ENCODE assay signal across 35 cellular contexts in genomic region chr4:148654131-148654530, GRCh38.
DNase-seq lines count a peak whose midpoint lies in the region; ATAC-seq and TF ChIP-seq lines count a peak whose summit lies in the region.
"Had no signal": no experiment of that assay in that cellular context is flagged by ENCODE, and none has a peak within 500 bp of the region (broad histone marks: within the 10 kb centered on the region; RNA-seq: fewer than 3 reads in every experiment).

No MANE protein-coding gene starts in this region.

- no peaks in the 10 kb centered on the region for H3K4me1 ChIP-seq in Karpas-422 (ENCODE audit: low read length)
- H3K4me1 ChIP-seq in PC-9 (replicated peaks; ENCODE audit: insufficient read depth) = no peaks in the 10 kb centered on the region
- peaks cover 3 to 7% of the 10 kb centered on the region in 2 experiments for H3K4me1 ChIP-seq in trophoblast cell (ENCODE audit: control insufficient read depth in 1 of 2, insufficient read depth in 2 of 2, low read length in 2 of 2)
- H3K4me1 ChIP-seq: A549; BE2C; BLaER1; BLaER1 treated with 17β-estradiol and CSF1 and Interleukin-3, amounts not matched to agents 10 nM and 100 nM had no signal

- no peaks in the 10 kb centered on the region for H3K4me1 Mint-ChIP-seq in activated CD8-positive, alpha-beta memory T cell treated with anti-CD3 and anti-CD28 coated beads, Interleukin-2, amount 10 ng/mL, durations not matched to agents 7 days and 5 days
- H3K4me1 Mint-ChIP-seq: B cell; CD14-positive monocyte; CD4-positive, alpha-beta memory T cell; CD4-positive, CD25-positive, alpha-beta regulatory T cell; CD8-positive, alpha-beta memory T cell had no signal

- H3K4me2 ChIP-seq in Karpas-422 (ENCODE audit: low read depth, low read length, poor library complexity, severe bottlenecking) (no peak overlapping the region), PC-9 (no peak overlapping the region), trophoblast cell (ENCODE audit: low read length) (no peak overlapping the region)
- H3K4me2 ChIP-seq: A549; BLaER1; BLaER1 treated with 17β-estradiol and CSF1 and Interleukin-3, amounts not matched to agents 10 nM and 100 nM had no signal

- no peak overlapping the region for H2BK120ac ChIP-seq in trophoblast cell (ENCODE audit: insufficient read depth, low read length, poor library complexity)

- CTCF ChIA-PET in PC-9 (lab: Charles Lee) = no interaction called here
- CTCF ChIA-PET in activated CD8-positive, alpha-beta memory T cell treated with anti-CD3 and anti-CD28 coated beads, Interleukin-2, amount 10 ng/mL, durations not matched to agents 7 days and 5 days (lab: Charles Lee) = no interaction called here

- peaks cover 6% of the 10 kb centered on the region for H3K79me1 ChIP-seq in trophoblast cell (ENCODE audit: low read length)

- TF ChIP-seq CTCF in PC-9 (conservative IDR thresholded peaks at IDR 0.05) = no peak
- no peak for TF ChIP-seq CTCF in epithelial cell of esophagus (IDR thresholded peaks at IDR 0.05; ENCODE audit: insufficient read depth, low read depth, low read length, missing control alignments)

- H4K91ac ChIP-seq in trophoblast cell (ENCODE audit: low read depth, low read length) = no peak overlapping the region

- no peak overlapping the region for H3K14ac ChIP-seq in trophoblast cell (ENCODE audit: low read length)

- no CpG with 5 or more reads among the region's 2 CpGs for WGBS in trophoblast cell (ENCODE audit: extremely low coverage, insufficient coverage, insufficient read length)

- H2BK5ac ChIP-seq in trophoblast cell (ENCODE audit: low read depth, low read length, poor library complexity) = no peak overlapping the region

- intact Hi-C loops in PC-9 (cut with micrococcal nuclease; ENCODE audit: unreplicated experiment) = no loop called here

- POLR2A ChIA-PET in PC-9 (lab: Charles Lee; ENCODE audit: unreplicated experiment) = no interaction called here

- no peak overlapping the region for H4K12ac ChIP-seq in trophoblast cell (ENCODE audit: low read depth, low read length)

- H3K27me3 ChIP-seq in Karpas-422 (ENCODE audit: low read length) (no peaks in the 10 kb centered on the region), PC-9 (ENCODE audit: insufficient read depth, low read depth) (no peaks in the 10 kb centered on the region), trophoblast cell (ENCODE audit: insufficient read depth, low read length) (no peaks in the 10 kb centered on the region)
- H3K27me3 ChIP-seq: BE2C; BLaER1; BLaER1 treated with 17β-estradiol and CSF1 and Interleukin-3, amounts not matched to agents 10 nM and 100 nM had no signal

- H3F3A ChIP-seq in PC-9 (ENCODE audit: insufficient read depth, low read depth) = no peaks in the 10 kb centered on the region

- H3K4ac ChIP-seq in trophoblast cell (ENCODE audit: low read depth, low read length) = no peak overlapping the region

- H3K9me3 ChIP-seq in Karpas-422 (ENCODE audit: low read length) = no peaks in the 10 kb centered on the region
- no peaks in the 10 kb centered on the region for H3K9me3 ChIP-seq in PC-9 (ENCODE audit: insufficient read depth, low read depth)
- H3K9me3 ChIP-seq in trophoblast cell (ENCODE audit: insufficient read depth, low read depth, low read length) = no peaks in the 10 kb centered on the region
- H3K9me3 ChIP-seq: A549; BE2C; BLaER1; BLaER1 treated with 17β-estradiol and CSF1 and Interleukin-3, amounts not matched to agents 10 nM and 100 nM; Caco-2 had no signal

- H3K27ac ChIP-seq in Karpas-422 (ENCODE audit: low read length) = no peak overlapping the region
- H3K27ac ChIP-seq in PC-9 = no peak overlapping the region
- peak overlapping the region; percentile 40 for H3K27ac ChIP-seq in trophoblast cell (ENCODE audit: low read depth, low read length)
- H3K27ac ChIP-seq: 22Rv1; A549; BLaER1; BLaER1 treated with 17β-estradiol and CSF1 and Interleukin-3, amounts not matched to agents 10 nM and 100 nM; C4-2B had no signal

- no peak overlapping the region for H3K4me3 ChIP-seq in Karpas-422 (ENCODE audit: low read length)
- H3K4me3 ChIP-seq in PC-9 = no peak overlapping the region
- no peak overlapping the region for H3K4me3 ChIP-seq in epithelial cell of esophagus (ENCODE audit: low read length)
- no peak overlapping the region for H3K4me3 ChIP-seq in trophoblast cell (ENCODE audit: low read depth, low read length)
- H3K4me3 ChIP-seq: A549; BLaER1; BLaER1 treated with 17β-estradiol and CSF1 and Interleukin-3, amounts not matched to agents 10 nM and 100 nM had no signal

- no peak overlapping the region for H4K8ac ChIP-seq in trophoblast cell (ENCODE audit: low read depth, low read length)

- no peak overlapping the region for H3K27ac Mint-ChIP-seq in activated CD8-positive, alpha-beta memory T cell treated with anti-CD3 and anti-CD28 coated beads, Interleukin-2, amount 10 ng/mL, durations not matched to agents 7 days and 5 days
- H3K27ac Mint-ChIP-seq: B cell; CD14-positive monocyte; CD4-positive, alpha-beta memory T cell; CD4-positive, alpha-beta T cell; CD4-positive, CD25-positive, alpha-beta regulatory T cell; CD8-positive, alpha-beta T cell had no signal

- no TSS peak for BruUV-seq in PC-9 (replicated peaks; lab: Mats Ljungman, UMichigan)

- H2AK5ac ChIP-seq in trophoblast cell (ENCODE audit: low read length) = no peak overlapping the region

- H4K20me1 ChIP-seq in Karpas-422 (ENCODE audit: insufficient read depth, low read depth, low read length) = no peaks in the 10 kb centered on the region
- no peaks in the 10 kb centered on the region for H4K20me1 ChIP-seq in PC-9 (ENCODE audit: insufficient read depth)
- H4K20me1 ChIP-seq: BLaER1; BLaER1 treated with 17β-estradiol and CSF1 and Interleukin-3, amounts not matched to agents 10 nM and 100 nM had no signal

- H2AFZ ChIP-seq in Karpas-422 (ENCODE audit: low read length) = no peak overlapping the region
- 0 out of 2 replicates have a peak overlapping the region, but pooled peaks have one; percentile 39 for H2AFZ ChIP-seq in PC-9
- no peak overlapping the region for H2AFZ ChIP-seq in trophoblast cell (ENCODE audit: insufficient read depth, low read length, poor library complexity)

- no peaks in the 10 kb centered on the region for H3K9me3 Mint-ChIP-seq in activated CD8-positive, alpha-beta memory T cell treated with anti-CD3 and anti-CD28 coated beads, Interleukin-2, amount 10 ng/mL, durations not matched to agents 7 days and 5 days (ENCODE audit: low read depth)
- H3K9me3 Mint-ChIP-seq: CD4-positive, alpha-beta memory T cell; CD4-positive, alpha-beta T cell; CD8-positive, alpha-beta memory T cell; CD8-positive, alpha-beta T cell had no signal

- 0 out of 2 replicates have a peak, but pooled peaks cover 7% of the 10 kb centered on the region for H3K9me2 ChIP-seq in Karpas-422 (replicated peaks; ENCODE audit: insufficient read depth, low read length)
- no peaks in the 10 kb centered on the region for H3K9me2 ChIP-seq in PC-9 (ENCODE audit: insufficient read depth)

- no peak for ATAC-seq in GM18873 (IDR thresholded peaks at IDR 0.05; ENCODE audit: low FRiP score, unreplicated experiment)
- no peak for ATAC-seq in HG02623 (IDR thresholded peaks at IDR 0.05; ENCODE audit: unreplicated experiment)
- ATAC-seq in activated CD8-positive, alpha-beta memory T cell treated with anti-CD3 and anti-CD28 coated beads, Interleukin-2, amount 10 ng/mL, durations not matched to agents 7 days and 5 days = no peak
- ATAC-seq: A549; CD8-positive, alpha-beta T cell had no signal

- no peak overlapping the region for H3K18ac ChIP-seq in trophoblast cell (ENCODE audit: low read length)

- H3K9ac ChIP-seq in Karpas-422 (ENCODE audit: low read length) (no peak overlapping the region), trophoblast cell (ENCODE audit: low read length) (no peak overlapping the region)
- H3K9ac ChIP-seq: BLaER1; BLaER1 treated with 17β-estradiol and CSF1 and Interleukin-3, amounts not matched to agents 10 nM and 100 nM had no signal

- H3K79me2 ChIP-seq in Karpas-422 (ENCODE audit: low read length) (no peaks in the 10 kb centered on the region), PC-9 (ENCODE audit: low read depth) (no peaks in the 10 kb centered on the region), trophoblast cell (ENCODE audit: control insufficient read depth, insufficient read depth, low read length, poor library complexity) (no peaks in the 10 kb centered on the region)

- DNase-seq in Karpas-422 = peak; percentile 26
- no peak for DNase-seq in PC-9
- DNase-seq in epithelial cell of esophagus (ENCODE audit: low read depth) = peak; percentile 20
- peak; percentile 71 to 94 for DNase-seq in trophoblast cell
- no peak for DNase-seq in SW 1271 (lab: John Stamatoyannopoulos, UW)
- no peak for DNase-seq in activated CD8-positive, alpha-beta memory T cell treated with anti-CD3 and anti-CD28 coated beads, Interleukin-2, amount 10 ng/mL, durations not matched to agents 7 days and 5 days
- DNase-seq: 8988T; ACHN; AML-193; BE2C; C1 segment of cervical spinal cord; Caco-2; Calu3; CD4-positive, alpha-beta memory T cell; CD4-positive, alpha-beta T cell; CD4-positive, CD25-positive, alpha-beta regulatory T cell; CD8-positive, alpha-beta memory T cell; CD8-positive, alpha-beta T cell; COR-L47; DMS 273 treated with DMSO at 0.1 percent for 48 hours; DMS153; DMS53; DMS79; DMS79 treated with DMSO at 0.1 percent for 48 hours; DND-41; EL had no signal

- H2BK12ac ChIP-seq in trophoblast cell (ENCODE audit: low read length) = no peak overlapping the region

- H3K36me3 Mint-ChIP-seq in activated CD8-positive, alpha-beta memory T cell treated with anti-CD3 and anti-CD28 coated beads, Interleukin-2, amount 10 ng/mL, durations not matched to agents 7 days and 5 days = no peaks in the 10 kb centered on the region
- H3K36me3 Mint-ChIP-seq: CD14-positive monocyte; CD4-positive, alpha-beta memory T cell; CD4-positive, CD25-positive, alpha-beta regulatory T cell; CD8-positive, alpha-beta memory T cell; CD8-positive, alpha-beta T cell had no signal

- no peaks in the 10 kb centered on the region for H3K36me3 ChIP-seq in Karpas-422 (ENCODE audit: insufficient read depth, low read length)
- H3K36me3 ChIP-seq in PC-9 (ENCODE audit: low read depth) = no peaks in the 10 kb centered on the region
- no peaks in the 10 kb centered on the region for H3K36me3 ChIP-seq in trophoblast cell (ENCODE audit: control insufficient read depth in 1 of 2, insufficient read depth in 2 of 2, low read length in 2 of 2)
- H3K36me3 ChIP-seq: BE2C; BLaER1; BLaER1 treated with 17β-estradiol and CSF1 and Interleukin-3, amounts not matched to agents 10 nM and 100 nM had no signal

- no peaks in the 10 kb centered on the region for H3K27me3 Mint-ChIP-seq in activated CD8-positive, alpha-beta memory T cell treated with anti-CD3 and anti-CD28 coated beads, Interleukin-2, amount 10 ng/mL, durations not matched to agents 7 days and 5 days
- H3K27me3 Mint-ChIP-seq: B cell; CD4-positive, alpha-beta memory T cell; CD4-positive, alpha-beta T cell; CD4-positive, CD25-positive, alpha-beta regulatory T cell; CD8-positive, alpha-beta memory T cell had no signal

- no peak overlapping the region for H3K4me3 Mint-ChIP-seq in activated CD8-positive, alpha-beta memory T cell treated with anti-CD3 and anti-CD28 coated beads, Interleukin-2, amount 10 ng/mL, durations not matched to agents 7 days and 5 days
- H3K4me3 Mint-ChIP-seq: B cell; CD14-positive monocyte; CD4-positive, alpha-beta memory T cell; CD4-positive, alpha-beta T cell; CD4-positive, CD25-positive, alpha-beta regulatory T cell; CD8-positive, alpha-beta memory T cell; CD8-positive, alpha-beta T cell had no signal

- no peak overlapping the region for H3K23ac ChIP-seq in trophoblast cell (ENCODE audit: low read length)

Comparison
In these comparisons a context has a peak if more than half of its experiments do, and no peak if none do; other contexts are left out.
1. DNase-seq: peak in Karpas-422 (single experiment), epithelial cell of esophagus (single experiment) and trophoblast cell (2 of 2); none in PC-9 (0 of 2), SW 1271 (0 of 2) and activated CD8-positive, alpha-beta memory T cell treated with anti-CD3 and anti-CD28 coated beads, Interleukin-2, amount 10 ng/mL, durations not matched to agents 7 days and 5 days (single experiment).